ENCODE assay signal across 14 cellular contexts in the genomic region with DNA sequence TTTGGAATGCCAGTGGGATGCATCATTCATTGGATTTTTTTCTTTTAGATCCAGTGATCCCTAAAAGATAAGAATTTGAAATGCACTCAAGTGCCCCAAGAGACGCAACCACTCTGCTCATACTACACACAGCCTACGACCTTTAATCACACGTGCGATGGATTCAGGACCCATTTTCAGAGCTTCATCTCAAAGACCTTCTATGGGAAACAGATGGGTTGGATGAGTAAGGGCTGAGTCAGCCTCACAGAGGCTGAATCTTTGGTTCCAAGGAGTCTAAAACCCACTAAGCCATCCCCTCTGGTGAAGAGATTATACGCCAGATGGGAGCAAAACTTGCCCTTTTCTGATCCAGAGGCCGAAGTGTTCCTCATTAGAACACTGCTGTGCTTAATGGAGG.
A peak's percentile ranks its signal among the peaks of the same experiment; 100 is the strongest.
DNase-seq lines count a peak whose midpoint lies in the region; ATAC-seq, FAIRE-seq and TF ChIP-seq lines count a peak whose summit lies in the region.
"Had no signal": no experiment of that assay in that cellular context is flagged by ENCODE, and none has a peak within 500 bp of the region (broad histone marks: within the 10 kb centered on the region; RNA-seq: fewer than 3 reads in every experiment).

No MANE protein-coding gene starts in this region.

- no peak for FAIRE-seq in small intestine (lab: Jason Lieb, UNC)

- H3K27ac Mint-ChIP-seq in HFFc6: peak overlapping the region; percentile 91
- H3K27ac Mint-ChIP-seq: effector memory CD8-positive, alpha-beta T cell had no signal

- H3K9me3 ChIP-seq in adipocyte (ENCODE audit: control insufficient read depth, low read length): no peaks in the 10 kb centered on the region
- H3K9me3 ChIP-seq in hepatocyte (ENCODE audit: low read depth): no peaks in the 10 kb centered on the region
- H3K9me3 ChIP-seq in small intestine (ENCODE audit: control insufficient read depth, low read depth): no peaks in the 10 kb centered on the region
- H3K9me3 ChIP-seq: adrenal gland had no signal

- no peak overlapping the region for H3K4me3 ChIP-seq in AG09309 (ENCODE audit: control insufficient read depth, low read depth, low read length)
- H3K4me3 ChIP-seq in adipocyte (ENCODE audit: low read length): no peak overlapping the region
- H3K4me3 ChIP-seq in hepatocyte: no peak overlapping the region
- H3K4me3 ChIP-seq in small intestine (ENCODE audit: low read depth in 1 of 2, low read length in 2 of 2): no peak overlapping the region
- H3K4me3 ChIP-seq: adrenal gland; BLaER1 treated with 17β-estradiol and CSF1 and Interleukin-3, amounts not matched to agents 10 nM and 100 nM had no signal

- H3K27ac ChIP-seq in hepatocyte: no peak overlapping the region
- H3K27ac ChIP-seq in small intestine (ENCODE audit: low read depth in 1 of 2, low read length in 1 of 2): no peak overlapping the region
- H3K27ac ChIP-seq: adrenal gland; BLaER1 treated with 17β-estradiol and CSF1 and Interleukin-3, amounts not matched to agents 10 nM and 100 nM; VCaP had no signal

- peaks cover 2% of the 10 kb centered on the region for H3K27me3 ChIP-seq in adipocyte (replicated peaks; ENCODE audit: control insufficient read depth, insufficient read depth, low read length)
- H3K27me3 ChIP-seq in hepatocyte: no peaks in the 10 kb centered on the region
- no peaks in the 10 kb centered on the region for H3K27me3 ChIP-seq in small intestine (ENCODE audit: control insufficient read depth in 2 of 2, insufficient read depth in 2 of 2, low read length in 2 of 2)
- H3K27me3 ChIP-seq: BLaER1 treated with 17β-estradiol and CSF1 and Interleukin-3, amounts not matched to agents 10 nM and 100 nM had no signal

- H3K36me3 Mint-ChIP-seq in HFFc6 (ENCODE audit: low read depth): no peaks in the 10 kb centered on the region

- H3K36me3 ChIP-seq in adipocyte (ENCODE audit: control insufficient read depth, insufficient read depth, low read length, severe bottlenecking): no peaks in the 10 kb centered on the region
- H3K36me3 ChIP-seq in hepatocyte (replicated peaks; ENCODE audit: insufficient read depth, low read depth): no peaks in the 10 kb centered on the region
- H3K36me3 ChIP-seq in small intestine (ENCODE audit: control insufficient read depth in 2 of 2, insufficient read depth in 2 of 2, low read length in 2 of 2): no peaks in the 10 kb centered on the region
- H3K36me3 ChIP-seq: adrenal gland; BLaER1 treated with 17β-estradiol and CSF1 and Interleukin-3, amounts not matched to agents 10 nM and 100 nM had no signal

- H3K4me3 Mint-ChIP-seq in HFFc6: peak overlapping the region; percentile 74
- H3K4me3 Mint-ChIP-seq: effector memory CD8-positive, alpha-beta T cell had no signal

- no peaks in the 10 kb centered on the region for H3K9me3 Mint-ChIP-seq in HFFc6
- H3K9me3 Mint-ChIP-seq: effector memory CD8-positive, alpha-beta T cell had no signal

- peaks cover 6% of the 10 kb centered on the region; the same call in 1 of the 2 replicates for H3K27me3 Mint-ChIP-seq in HFFc6 (ENCODE audit: insufficient read depth)

- no peak for ATAC-seq in HG03045 (IDR thresholded peaks at IDR 0.05; ENCODE audit: unreplicated experiment)
- ATAC-seq in HG03457 (IDR thresholded peaks at IDR 0.05; ENCODE audit: unreplicated experiment): no peak
- ATAC-seq in GM21447 (IDR thresholded peaks at IDR 0.05; ENCODE audit: unreplicated experiment): no peak
- ATAC-seq: effector memory CD8-positive, alpha-beta T cell had no signal

- TF ChIP-seq CTCF in AG09309 (IDR thresholded peaks at IDR 0.05; ENCODE audit: control insufficient read depth, insufficient read depth, low read depth, low read length, missing control alignments) (no peak), HFFc6 (IDR thresholded peaks at IDR 0.05) (no peak), hepatocyte (IDR thresholded peaks at IDR 0.05; ENCODE audit: poor library complexity) (no peak)

- H3K9ac ChIP-seq in adipocyte (ENCODE audit: low read length): no peak overlapping the region
- H3K9ac ChIP-seq: BLaER1 treated with 17β-estradiol and CSF1 and Interleukin-3, amounts not matched to agents 10 nM and 100 nM had no signal

- no peaks in the 10 kb centered on the region for H4K20me1 ChIP-seq in hepatocyte (ENCODE audit: insufficient read depth, poor library complexity, severe bottlenecking)
- H4K20me1 ChIP-seq: BLaER1 treated with 17β-estradiol and CSF1 and Interleukin-3, amounts not matched to agents 10 nM and 100 nM had no signal

- 59% methylated on average over 6 of the region's 6 CpGs for WGBS in hepatocyte (ENCODE audit: low lambda C conversion rate, missing lambda C conversion rate)
- 80 to 87% (median 87%) methylated on average over 6 of the region's 6 CpGs for whole genome bisulfite sequencing in small intestine, 3 donors

- DNase-seq in AG09309 (ENCODE audit: low read depth): peak; percentile 68
- DNase-seq in HFFc6: peak; percentile 95
- DNase-seq in adipocyte (ENCODE audit: low read depth): peak; percentile 80
- peak; percentile 19 for DNase-seq in hepatocyte (ENCODE audit: low spot score)
- no peak for DNase-seq in small intestine
- DNase-seq: activated CD8-positive, alpha-beta memory T cell treated with anti-CD3 and anti-CD28 coated beads, Interleukin-2, amount 50 U/mL, for 48 hours; adrenal gland; effector memory CD8-positive, alpha-beta T cell; NCI-H1048 had no signal

- H2AFZ ChIP-seq in hepatocyte: no peak overlapping the region

- no peak overlapping the region for H3K4me2 ChIP-seq in hepatocyte
- H3K4me2 ChIP-seq: BLaER1 treated with 17β-estradiol and CSF1 and Interleukin-3, amounts not matched to agents 10 nM and 100 nM had no signal

- no peaks in the 10 kb centered on the region for H3K79me2 ChIP-seq in hepatocyte

- H3K9me2 ChIP-seq in hepatocyte (replicated peaks; ENCODE audit: insufficient read depth): no peaks in the 10 kb centered on the region

- H3K4me1 ChIP-seq in adipocyte (ENCODE audit: control insufficient read depth, insufficient read depth, low read length) (no peaks in the 10 kb centered on the region), hepatocyte (ENCODE audit: insufficient read depth) (no peaks in the 10 kb centered on the region), small intestine (ENCODE audit: control insufficient read depth in 2 of 2, insufficient read depth in 1 of 2, low read depth in 1 of 2, low read length in 1 of 2) (no peaks in the 10 kb centered on the region)
- H3K4me1 ChIP-seq: adrenal gland; BLaER1 treated with 17β-estradiol and CSF1 and Interleukin-3, amounts not matched to agents 10 nM and 100 nM had no signal

- peaks cover 34% of the 10 kb centered on the region for H3K4me1 Mint-ChIP-seq in HFFc6 (ENCODE audit: low read depth)
